Comparison of ENCODE assay signal across 21 cellular contexts in genomic region chr17:80274317-80274716, GRCh38. TPM values are rescaled to one million over a fixed set of nuclear protein-coding genes. Genes with fewer than 3 reads are reported as not detected.
DNase-seq lines count a peak whose midpoint lies in the region; ATAC-seq and TF ChIP-seq lines count a peak whose summit lies in the region.
"Had no signal": no experiment of that assay in that cellular context is flagged by ENCODE, and none has a peak within 500 bp of the region (broad histone marks: within the 10 kb centered on the region; RNA-seq: fewer than 3 reads in every experiment).

No MANE protein-coding gene starts in this region.

- H2BK15ac ChIP-seq in H9 (ENCODE audit: low read depth, low read length) (no peak overlapping the region), neuronal stem cell (ENCODE audit: low read length) (no peak overlapping the region)

- H2BK5ac ChIP-seq in H9 (ENCODE audit: insufficient read length, low read length) (no peak overlapping the region), neuronal stem cell (ENCODE audit: low read length) (no peak overlapping the region)

- no peaks in the 10 kb centered on the region for H3K27me3 Mint-ChIP-seq in activated CD4-positive, alpha-beta T cell treated with anti-CD3 and anti-CD28 coated beads, Interleukin-2, amount 10 ng/mL, durations not matched to agents 24 days and 14 days
- H3K27me3 Mint-ChIP-seq in H9 (ENCODE audit: low read depth) (no peaks in the 10 kb centered on the region), Caco-2 (ENCODE audit: insufficient read depth, unreplicated experiment) (no peaks in the 10 kb centered on the region), chondrocyte (ENCODE audit: low read depth) (no peaks in the 10 kb centered on the region)
- no peaks in the 10 kb centered on the region for H3K27me3 Mint-ChIP-seq in activated naive CD8-positive, alpha-beta T cell treated with anti-CD3 and anti-CD28 coated beads, Interleukin-2, amount 50 U/mL, for 24 hours

- H3K4me3 ChIP-seq in neuronal stem cell (ENCODE audit: low read length in 2 of 2): no peak overlapping the region
- H3K4me3 ChIP-seq in adrenal gland: no peak overlapping the region
- H3K4me3 ChIP-seq in Caco-2 (ENCODE audit: low read depth, low read length): no peak overlapping the region
- H3K4me3 ChIP-seq: body of pancreas, HAP-1, heart right ventricle, MG63, mucosa of descending colon, smooth muscle cell, stomach, uterus had no signal

- H4K5ac ChIP-seq in H9 (ENCODE audit: insufficient read length, low read depth, low read length): no peak overlapping the region

- H3K27me3 ChIP-seq in H9 (ENCODE audit: insufficient read depth, low read length): no peaks in the 10 kb centered on the region
- H3K27me3 ChIP-seq in neuronal stem cell (ENCODE audit: control insufficient read depth in 3 of 3, insufficient read depth in 3 of 3, low read depth in 1 of 3, low read length in 3 of 3): no peaks in the 10 kb centered on the region
- H3K27me3 ChIP-seq in adrenal gland: no peaks in the 10 kb centered on the region
- no peaks in the 10 kb centered on the region for H3K27me3 ChIP-seq in Caco-2 (replicated peaks; ENCODE audit: control insufficient read depth, insufficient read depth, low read length)
- H3K27me3 ChIP-seq: body of pancreas, heart right ventricle, MG63, stomach, uterus had no signal

- H4K8ac ChIP-seq in H9 (replicated peaks; ENCODE audit: insufficient read length, low read depth, low read length) (no peak overlapping the region), neuronal stem cell (ENCODE audit: low read depth, low read length) (no peak overlapping the region)

- H3K18ac ChIP-seq in H9 (ENCODE audit: insufficient read length, low read depth, low read length) (no peak overlapping the region), neuronal stem cell (ENCODE audit: low read length) (no peak overlapping the region)

- POLR2A ChIA-PET in Caco-2 (lab: Charles Lee): no interaction called here

- H3K27ac Mint-ChIP-seq in activated CD4-positive, alpha-beta T cell treated with anti-CD3 and anti-CD28 coated beads, Interleukin-2, amount 10 ng/mL, durations not matched to agents 24 days and 14 days: peak overlapping the region; percentile 85
- peak overlapping the region in 2 of 3 experiments; percentile 57 to 86; a peak in 3 of 7 replicates for H3K27ac Mint-ChIP-seq in H9
- H3K27ac Mint-ChIP-seq in activated naive CD8-positive, alpha-beta T cell treated with anti-CD3 and anti-CD28 coated beads, Interleukin-2, amount 50 U/mL, for 24 hours: peak overlapping the region; percentile 82
- H3K27ac Mint-ChIP-seq in Caco-2 (ENCODE audit: unreplicated experiment): no peak overlapping the region
- no peak overlapping the region for H3K27ac Mint-ChIP-seq in chondrocyte (ENCODE audit: unreplicated experiment)

- H3K4me1 Mint-ChIP-seq in activated CD4-positive, alpha-beta T cell treated with anti-CD3 and anti-CD28 coated beads, Interleukin-2, amount 10 ng/mL, durations not matched to agents 24 days and 14 days: peaks cover 42% of the 10 kb centered on the region
- H3K4me1 Mint-ChIP-seq in H9: peaks cover 11 to 17% of the 10 kb centered on the region in 2 experiments
- peaks cover 41% of the 10 kb centered on the region for H3K4me1 Mint-ChIP-seq in activated naive CD8-positive, alpha-beta T cell treated with anti-CD3 and anti-CD28 coated beads, Interleukin-2, amount 50 U/mL, for 24 hours
- no peaks in the 10 kb centered on the region for H3K4me1 Mint-ChIP-seq in Caco-2 (ENCODE audit: low read depth, unreplicated experiment)
- H3K4me1 Mint-ChIP-seq in chondrocyte (ENCODE audit: low read depth): peaks cover 18% of the 10 kb centered on the region

- CTCF ChIA-PET in Caco-2 (lab: Charles Lee): no interaction called here

- no peaks in the 10 kb centered on the region for H3K23me2 ChIP-seq in H9 (ENCODE audit: insufficient read length, low read depth, low read length, poor library complexity, severe bottlenecking)

- no peak overlapping the region for H2BK20ac ChIP-seq in H9 (ENCODE audit: low read depth, low read length, poor library complexity, severe bottlenecking)

- H2BK120ac ChIP-seq in H9 (ENCODE audit: low read depth, low read length, poor library complexity, severe bottlenecking) (no peak overlapping the region), neuronal stem cell (ENCODE audit: low read depth, low read length) (no peak overlapping the region)

- no peak for TF ChIP-seq POLR2A in adrenal gland (IDR thresholded peaks at IDR 0.05)

- H3K4me2 ChIP-seq in H9 (ENCODE audit: insufficient read depth, insufficient read length, low read length): no peak overlapping the region
- H3K4me2 ChIP-seq in neuronal stem cell (ENCODE audit: insufficient read depth, low read length, poor library complexity, severe bottlenecking): no peak overlapping the region
- H3K4me2 ChIP-seq: smooth muscle cell had no signal

- no peak overlapping the region for H4K91ac ChIP-seq in H9 (ENCODE audit: insufficient read length, low read depth, low read length)
- H4K91ac ChIP-seq in neuronal stem cell (ENCODE audit: low read depth, low read length, poor library complexity): no peak overlapping the region

- H2BK12ac ChIP-seq in H9 (ENCODE audit: insufficient read length, low read depth, low read length) (no peak overlapping the region), neuronal stem cell (ENCODE audit: low read length) (no peak overlapping the region)

- H3K9me3 Mint-ChIP-seq in activated CD4-positive, alpha-beta T cell treated with anti-CD3 and anti-CD28 coated beads, Interleukin-2, amount 10 ng/mL, durations not matched to agents 24 days and 14 days: peaks cover 4% of the 10 kb centered on the region
- H3K9me3 Mint-ChIP-seq in H9: peaks cover 0 to 2% of the 10 kb centered on the region in 2 experiments; a peak in 2 of 5 replicates
- H3K9me3 Mint-ChIP-seq in activated naive CD8-positive, alpha-beta T cell treated with anti-CD3 and anti-CD28 coated beads, Interleukin-2, amount 50 U/mL, for 24 hours: no peaks in the 10 kb centered on the region
- H3K9me3 Mint-ChIP-seq in Caco-2 (ENCODE audit: unreplicated experiment): no peaks in the 10 kb centered on the region
- H3K9me3 Mint-ChIP-seq in chondrocyte (ENCODE audit: low read depth): no peaks in the 10 kb centered on the region

- H3K36me3 ChIP-seq in neuronal stem cell (replicated peaks in 1 of 2; ENCODE audit: control insufficient read depth in 2 of 2, insufficient read depth in 2 of 2, low read length in 2 of 2) (peaks cover 6 to 8% of the 10 kb centered on the region in 2 donors), adrenal gland (replicated peaks in 1 of 2) (peaks cover 0 to 20% of the 10 kb centered on the region in 2 donors), Caco-2 (ENCODE audit: control insufficient read depth, insufficient read depth, low read length) (no peaks in the 10 kb centered on the region)
- H3K36me3 ChIP-seq: HAP-1, uterus had no signal

- H3K79me2 ChIP-seq in H9 (ENCODE audit: insufficient read depth, low read length): no peaks in the 10 kb centered on the region

- intact Hi-C loops in activated CD4-positive, alpha-beta T cell treated with anti-CD3 and anti-CD28 coated beads, Interleukin-2, amount 10 ng/mL, durations not matched to agents 24 days and 14 days (cut with micrococcal nuclease): no loop called here
- intact Hi-C loops in adrenal gland (cut with DNase I) (no loop called here), Caco-2 (cut with micrococcal nuclease; ENCODE audit: unreplicated experiment) (no loop called here)

- BruUV-seq in Caco-2 (replicated peaks; lab: Mats Ljungman, UMichigan): no TSS peak

- H3T11ph ChIP-seq in H9 (ENCODE audit: low read length): no peak overlapping the region

- no CpG with 5 or more reads among the region's 9 CpGs for WGBS in H9 (ENCODE audit: extremely low coverage, insufficient read length, low lambda C conversion rate)
- no CpG with 5 or more reads among the region's 9 CpGs for WGBS in neuronal stem cell (ENCODE audit: extremely low coverage in 2 of 2, insufficient read length in 2 of 2, insufficient replicate concordance in 1 of 2), 2 donors
- WGBS in adrenal gland, 4 donors: 74 to 97% (median 83%) methylated on average over 5 to 9 of the region's 9 CpGs

- H3K56ac ChIP-seq in H9 (ENCODE audit: insufficient read length, low read depth, low read length): no peak overlapping the region

- H2AK5ac ChIP-seq in H9 (ENCODE audit: insufficient read length, low read length) (no peak overlapping the region), neuronal stem cell (ENCODE audit: low read depth, low read length) (no peak overlapping the region)

- H3K4me1 ChIP-seq in H9 (ENCODE audit: insufficient read depth, low read length) (peaks cover 9% of the 10 kb centered on the region; the same call in 1 of the 2 replicates), neuronal stem cell (ENCODE audit: control insufficient read depth in 2 of 2, insufficient read depth in 1 of 2, low read depth in 1 of 2, low read length in 2 of 2) (peaks cover 8 to 12% of the 10 kb centered on the region in 2 donors), adrenal gland (replicated peaks in 1 of 2) (peaks cover 3 to 31% of the 10 kb centered on the region in 2 donors), Caco-2 (no peaks in the 10 kb centered on the region)
- H3K4me1 ChIP-seq: body of pancreas, HAP-1, uterus had no signal

- ATAC-seq in activated naive CD8-positive, alpha-beta T cell treated with anti-CD3 and anti-CD28 coated beads, Interleukin-2, amount 50 U/mL, for 24 hours: no peak
- ATAC-seq: body of pancreas, heart right ventricle, mucosa of descending colon had no signal

- H3K4ac ChIP-seq in H9 (ENCODE audit: low read depth, low read length) (no peak overlapping the region), neuronal stem cell (ENCODE audit: low read length) (no peak overlapping the region)

- H3K9ac ChIP-seq in H9 (ENCODE audit: extremely low read depth, insufficient read length, low read length) (no peak overlapping the region), neuronal stem cell (ENCODE audit: low read depth, low read length, poor library complexity) (no peak overlapping the region)

- H3K79me1 ChIP-seq in H9 (ENCODE audit: insufficient read depth, low read depth, low read length, poor library complexity, severe bottlenecking) (no peaks in the 10 kb centered on the region), neuronal stem cell (ENCODE audit: low read depth, low read length) (peaks cover 12% of the 10 kb centered on the region)

- TF ChIP-seq CTCF in H9 (conservative IDR thresholded peaks at IDR 0.05) (no peak), adrenal gland (IDR thresholded peaks at IDR 0.05) (no peak), Caco-2 (IDR thresholded peaks at IDR 0.05; ENCODE audit: insufficient read depth in 1 of 2, low read depth in 1 of 2, low read length in 1 of 2, severe bottlenecking in 1 of 2, unreplicated experiment in 1 of 2) (no peak), chondrocyte (IDR thresholded peaks at IDR 0.05) (no peak)

- H3K9me3 ChIP-seq in H9 (ENCODE audit: control insufficient read depth, low read depth, low read length) (no peaks in the 10 kb centered on the region), neuronal stem cell (replicated peaks in 1 of 2; ENCODE audit: control insufficient read depth in 2 of 2, insufficient read depth in 1 of 2, low read depth in 1 of 2, low read length in 2 of 2) (no peaks in the 10 kb centered on the region), adrenal gland (replicated peaks in 1 of 3) (no peaks in the 10 kb centered on the region), Caco-2 (no peaks in the 10 kb centered on the region)
- H3K9me3 ChIP-seq: body of pancreas, HAP-1, heart right ventricle, mucosa of descending colon, stomach, uterus had no signal

- no peaks in the 10 kb centered on the region for H4K20me1 ChIP-seq in H9 (ENCODE audit: control insufficient read depth, insufficient read depth, insufficient read length)

- no peak for DNase-seq in activated CD4-positive, alpha-beta T cell treated with anti-CD3 and anti-CD28 coated beads, Interleukin-2, amount 10 ng/mL, durations not matched to agents 24 days and 14 days
- DNase-seq in activated CD4-positive, alpha-beta T cell treated with anti-CD3 and anti-CD28 coated beads, Interleukin-2, amount 50 U/mL, for 48 hours: no peak
- no peak for DNase-seq in H9
- no peak for DNase-seq in activated naive CD8-positive, alpha-beta T cell treated with anti-CD3 and anti-CD28 coated beads, Interleukin-2, amount 50 U/mL, for 24 hours
- DNase-seq in neuronal stem cell (ENCODE audit: low spot score): no peak
- DNase-seq in adrenal gland: no peak
- DNase-seq in Caco-2: no peak
- no peak for DNase-seq in chondrocyte (ENCODE audit: low spot score)
- DNase-seq: ACHN, body of pancreas, heart right ventricle, kidney glomerular epithelial cell, MG63, mucosa of descending colon, NCI-H2081, NCI-H524, OCI-M1, stomach, uterus had no signal

- H3K27ac ChIP-seq in H9 (ENCODE audit: insufficient read length, low read depth, low read length) (no peak overlapping the region), neuronal stem cell (replicated peaks; ENCODE audit: low read length) (peak overlapping the region; percentile 15), adrenal gland (no peak overlapping the region)
- H3K27ac ChIP-seq: body of pancreas, heart right ventricle, stomach, uterus had no signal

- H2AFZ ChIP-seq in H9 (ENCODE audit: low read length) (no peak overlapping the region), neuronal stem cell (ENCODE audit: low read length) (no peak overlapping the region)

- H3K4me3 Mint-ChIP-seq in activated CD4-positive, alpha-beta T cell treated with anti-CD3 and anti-CD28 coated beads, Interleukin-2, amount 10 ng/mL, durations not matched to agents 24 days and 14 days: peak overlapping the region; percentile 62
- no peak overlapping the region for H3K4me3 Mint-ChIP-seq in H9
- H3K4me3 Mint-ChIP-seq in activated naive CD8-positive, alpha-beta T cell treated with anti-CD3 and anti-CD28 coated beads, Interleukin-2, amount 50 U/mL, for 24 hours: no peak overlapping the region
- no peak overlapping the region for H3K4me3 Mint-ChIP-seq in Caco-2 (ENCODE audit: unreplicated experiment)
- no peak overlapping the region for H3K4me3 Mint-ChIP-seq in chondrocyte (ENCODE audit: unreplicated experiment)

- H3K23ac ChIP-seq in H9 (ENCODE audit: insufficient read length, low read depth, low read length): no peak overlapping the region
- no peak overlapping the region for H3K23ac ChIP-seq in neuronal stem cell (ENCODE audit: low read depth, low read length, poor library complexity)

- H3K36me3 Mint-ChIP-seq in activated CD4-positive, alpha-beta T cell treated with anti-CD3 and anti-CD28 coated beads, Interleukin-2, amount 10 ng/mL, durations not matched to agents 24 days and 14 days (ENCODE audit: low read depth): peaks cover 64% of the 10 kb centered on the region
- peaks cover 3 to 15% (median 11%) of the 10 kb centered on the region in 3 experiments; a peak in 6 of 7 replicates for H3K36me3 Mint-ChIP-seq in H9 (ENCODE audit: insufficient read depth in 1 of 3, low read depth in 3 of 3)
- H3K36me3 Mint-ChIP-seq in activated naive CD8-positive, alpha-beta T cell treated with anti-CD3 and anti-CD28 coated beads, Interleukin-2, amount 50 U/mL, for 24 hours (ENCODE audit: low read depth): peaks cover 36% of the 10 kb centered on the region
- peaks cover 38% of the 10 kb centered on the region for H3K36me3 Mint-ChIP-seq in Caco-2 (ENCODE audit: insufficient read depth, unreplicated experiment)
- peaks cover 4% of the 10 kb centered on the region for H3K36me3 Mint-ChIP-seq in chondrocyte (ENCODE audit: low read depth)

- H3K14ac ChIP-seq in H9 (ENCODE audit: insufficient read depth, low read length): no peak overlapping the region
- H3K14ac ChIP-seq in neuronal stem cell (ENCODE audit: low read length): no peak overlapping the region

RNA-seq across cellular contexts. Expression of gene RNF213, which starts 13.7 kb away (rescaled TPM):
- total RNA-seq in activated CD4-positive, alpha-beta T cell treated with anti-CD3 and anti-CD28 coated beads, Interleukin-2, amount 10 ng/mL, durations not matched to agents 24 days and 14 days: 238 and 264 TPM in 2 replicates
- total RNA-seq in H9 (2021) (32.5 and 34.3 TPM in 2 replicates), adrenal gland (100 to 1,000 TPM in 7 of 8 donors, 10 to 100 TPM in 1; 77.5 to 182 (median 135) TPM), Caco-2 (2022) (61.4 and 70.5 TPM in 2 replicates), chondrocyte (72.5 to 104 TPM (median 73.2 TPM) in 3 replicates)
- 17.4 TPM for polyA plus RNA-seq in neuronal stem cell (2013, experiment 1 of 2)
- polyA plus RNA-seq in neuronal stem cell (2013, experiment 2 of 2): 18.4 TPM
- 100 to 1,000 TPM in 1 of 3 donors, 10 to 100 TPM in 2; 51.1 to 123 (median 78.2) TPM for polyA plus RNA-seq in adrenal gland

RNA-seq across cellular contexts. Expression of gene SLC26A11, which starts 54.1 kb away (rescaled TPM):
- total RNA-seq in activated CD4-positive, alpha-beta T cell treated with anti-CD3 and anti-CD28 coated beads, Interleukin-2, amount 10 ng/mL, durations not matched to agents 24 days and 14 days: 4.3 and 6.2 TPM in 2 replicates
- total RNA-seq in H9 (2021) (24.0 and 26.5 TPM in 2 replicates), adrenal gland (100 to 1,000 TPM in 1 of 8 donors, 10 to 100 TPM in 7; 27.0 to 101 (median 50.5) TPM), Caco-2 (2022) (37.1 and 46.0 TPM in 2 replicates), chondrocyte (16.2 to 19.0 TPM (median 16.2 TPM) in 3 replicates)
- polyA plus RNA-seq in neuronal stem cell (2013, experiment 1 of 2): 14.4 TPM
- polyA plus RNA-seq in neuronal stem cell (2013, experiment 2 of 2): 14.7 TPM
- 10 to 100 TPM; 14.0 to 78.3 (median 58.2) TPM for polyA plus RNA-seq in adrenal gland

RNA-seq across cellular contexts. Expression of gene SGSH, which starts 54.2 kb away (rescaled TPM):
- 20.5 and 22.5 TPM in 2 replicates for total RNA-seq in activated CD4-positive, alpha-beta T cell treated with anti-CD3 and anti-CD28 coated beads, Interleukin-2, amount 10 ng/mL, durations not matched to agents 24 days and 14 days
- 19.8 and 21.6 TPM in 2 replicates for total RNA-seq in H9 (2021)
- 8.1 TPM for polyA plus RNA-seq in neuronal stem cell (2013, experiment 1 of 2)
- 7.7 TPM for polyA plus RNA-seq in neuronal stem cell (2013, experiment 2 of 2)
- 100 to 1,000 TPM in 4 of 8 donors, 10 to 100 TPM in 4; 48.0 to 194 (median 89.3) TPM for total RNA-seq in adrenal gland
- 100 to 1,000 TPM in 2 of 3 donors, 10 to 100 TPM in 1; 33.3 to 167 (median 136) TPM for polyA plus RNA-seq in adrenal gland
- total RNA-seq in Caco-2 (2022): 39.5 and 42.8 TPM in 2 replicates
- total RNA-seq in chondrocyte: 42.6 to 45.4 TPM (median 44.7 TPM) in 3 replicates

Comparison
In these comparisons a context has a peak if more than half of its experiments do, and no peak if none do; other contexts are left out.
1. H3K27ac Mint-ChIP-seq: peak in activated CD4-positive, alpha-beta T cell treated with anti-CD3 and anti-CD28 coated beads, Interleukin-2, amount 10 ng/mL, durations not matched to agents 24 days and 14 days (single experiment), H9 (2 of 3) and activated naive CD8-positive, alpha-beta T cell treated with anti-CD3 and anti-CD28 coated beads, Interleukin-2, amount 50 U/mL, for 24 hours (single experiment); none in Caco-2 (single experiment) and chondrocyte (single experiment).